17 cellular contexts compared by ENCODE assay signal in the genomic region with DNA sequence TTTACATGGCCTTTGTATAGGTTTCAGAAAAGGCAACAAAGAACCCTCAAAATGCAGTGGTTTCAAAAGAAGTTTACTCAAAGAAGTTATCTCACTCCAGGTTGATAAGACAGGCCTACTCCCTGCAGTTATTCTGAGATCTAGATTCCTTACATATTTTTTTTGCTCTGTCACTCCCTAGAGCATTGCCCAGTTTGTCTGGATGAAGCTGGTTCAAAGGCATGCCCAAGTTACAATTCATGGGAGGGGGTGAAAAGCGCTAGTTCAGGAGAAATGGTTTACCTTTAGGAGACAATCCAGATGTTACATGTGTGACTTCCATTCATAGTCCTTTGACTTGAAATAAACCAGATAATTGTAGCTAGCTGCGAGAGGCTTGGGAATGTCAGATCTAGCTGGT.
DNase-seq lines count a peak whose midpoint lies in the region; ATAC-seq, FAIRE-seq and TF ChIP-seq lines count a peak whose summit lies in the region.
"Had no signal": no experiment of that assay in that cellular context is flagged by ENCODE, and none has a peak within 500 bp of the region (broad histone marks: within the 10 kb centered on the region; RNA-seq: fewer than 3 reads in every experiment).

No MANE protein-coding gene starts in this region.

- H3K27me3 Mint-ChIP-seq in astrocyte (ENCODE audit: low read depth, unreplicated experiment), result no peaks in the 10 kb centered on the region
- H3K27me3 Mint-ChIP-seq: B cell had no signal

- no peak overlapping the region for H3K27ac ChIP-seq in astrocyte (ENCODE audit: low read depth, low read length)

- H3K4me3 Mint-ChIP-seq in astrocyte (ENCODE audit: unreplicated experiment), result no peak overlapping the region
- H3K4me3 Mint-ChIP-seq: B cell; CD4-positive, alpha-beta memory T cell had no signal

- no peak for FAIRE-seq in astrocyte (lab: Jason Lieb, UNC)

- no peaks in the 10 kb centered on the region for H4K20me1 ChIP-seq in astrocyte (ENCODE audit: insufficient read depth, low read length)

- no peaks in the 10 kb centered on the region for H3K36me3 ChIP-seq in astrocyte (ENCODE audit: insufficient read depth, low read length)

- no peak for TF ChIP-seq CTCF in astrocyte (IDR thresholded peaks at IDR 0.05; ENCODE audit: insufficient read depth, low read depth, low read length)

- H3K27ac Mint-ChIP-seq in astrocyte (ENCODE audit: unreplicated experiment), result peak overlapping the region; percentile 97
- H3K27ac Mint-ChIP-seq: B cell; CD4-positive, alpha-beta memory T cell had no signal

- peaks cover 6% of the 10 kb centered on the region for H3K9me3 Mint-ChIP-seq in astrocyte (ENCODE audit: unreplicated experiment)

- H3K79me2 ChIP-seq in astrocyte (ENCODE audit: insufficient read depth, low read length), result no peaks in the 10 kb centered on the region

- no peak overlapping the region for H3K4me3 ChIP-seq in astrocyte (ENCODE audit: insufficient read depth, low read depth, low read length)

- no peaks in the 10 kb centered on the region for H3K27me3 ChIP-seq in astrocyte (ENCODE audit: insufficient read depth, low read length)

- H3K4me1 ChIP-seq in astrocyte (ENCODE audit: insufficient read depth, low read length), result no peaks in the 10 kb centered on the region

- peaks cover 4% of the 10 kb centered on the region for H3K36me3 Mint-ChIP-seq in astrocyte (ENCODE audit: low read depth, unreplicated experiment)
- H3K36me3 Mint-ChIP-seq: CD4-positive, alpha-beta memory T cell had no signal

- peak; percentile 12 for DNase-seq in EL
- DNase-seq in astrocyte (ENCODE audit: low read depth), result peak; percentile 21
- peak; percentile 33 for DNase-seq in kidney glomerular epithelial cell (lab: John Stamatoyannopoulos, UW)
- peak; percentile 3 for DNase-seq in renal cortical epithelial cell (ENCODE audit: low read depth)
- no peak for DNase-seq in DMS114 treated with DMSO at 0.1 percent for 48 hours (lab: John Stamatoyannopoulos, UW; ENCODE audit: unreplicated experiment)
- no peak for DNase-seq in activated CD4-positive, CD25-positive, alpha-beta regulatory T cell treated with anti-CD3 and anti-CD28 coated beads, Interleukin-2, amount 50 U/mL, for 72 hours
- DNase-seq in GM19240 (ENCODE audit: insufficient read length, low spot score), result no peak
- DNase-seq: ACHN; CD4-positive, alpha-beta memory T cell; GOT3; KG1; NCI-H1092; NCI-H69; Right ventricle myocardium superior had no signal

- H2AFZ ChIP-seq in astrocyte (ENCODE audit: low read depth, low read length), result no peak overlapping the region

- no peak for ATAC-seq in GM21825 (IDR thresholded peaks at IDR 0.05; ENCODE audit: unreplicated experiment)
- ATAC-seq: SK-N-SH treated with all-trans-retinoic acid at 6 μM for 48 hours had no signal

- no peaks in the 10 kb centered on the region for H3K9me3 ChIP-seq in astrocyte (ENCODE audit: insufficient read depth, low read depth, low read length)

- no peak overlapping the region for H3K9ac ChIP-seq in astrocyte (ENCODE audit: low read length)

- peaks cover 29% of the 10 kb centered on the region for H3K4me1 Mint-ChIP-seq in astrocyte (ENCODE audit: low read depth, unreplicated experiment)
- H3K4me1 Mint-ChIP-seq: B cell; CD4-positive, alpha-beta memory T cell had no signal

- no peak overlapping the region for H3K4me2 ChIP-seq in astrocyte (ENCODE audit: low read length)

Comparison
In these comparisons a context has a peak if more than half of its experiments do, and no peak if none do; other contexts are left out.
1. DNase-seq: peak in EL (single experiment), astrocyte (single experiment), kidney glomerular epithelial cell (single experiment) and renal cortical epithelial cell (single experiment); none in DMS114 treated with DMSO at 0.1 percent for 48 hours (single experiment), activated CD4-positive, CD25-positive, alpha-beta regulatory T cell treated with anti-CD3 and anti-CD28 coated beads, Interleukin-2, amount 50 U/mL, for 72 hours (single experiment) and GM19240 (single experiment).